Comparison of ENCODE assay signal across 8 cellular contexts in the genomic region with DNA sequence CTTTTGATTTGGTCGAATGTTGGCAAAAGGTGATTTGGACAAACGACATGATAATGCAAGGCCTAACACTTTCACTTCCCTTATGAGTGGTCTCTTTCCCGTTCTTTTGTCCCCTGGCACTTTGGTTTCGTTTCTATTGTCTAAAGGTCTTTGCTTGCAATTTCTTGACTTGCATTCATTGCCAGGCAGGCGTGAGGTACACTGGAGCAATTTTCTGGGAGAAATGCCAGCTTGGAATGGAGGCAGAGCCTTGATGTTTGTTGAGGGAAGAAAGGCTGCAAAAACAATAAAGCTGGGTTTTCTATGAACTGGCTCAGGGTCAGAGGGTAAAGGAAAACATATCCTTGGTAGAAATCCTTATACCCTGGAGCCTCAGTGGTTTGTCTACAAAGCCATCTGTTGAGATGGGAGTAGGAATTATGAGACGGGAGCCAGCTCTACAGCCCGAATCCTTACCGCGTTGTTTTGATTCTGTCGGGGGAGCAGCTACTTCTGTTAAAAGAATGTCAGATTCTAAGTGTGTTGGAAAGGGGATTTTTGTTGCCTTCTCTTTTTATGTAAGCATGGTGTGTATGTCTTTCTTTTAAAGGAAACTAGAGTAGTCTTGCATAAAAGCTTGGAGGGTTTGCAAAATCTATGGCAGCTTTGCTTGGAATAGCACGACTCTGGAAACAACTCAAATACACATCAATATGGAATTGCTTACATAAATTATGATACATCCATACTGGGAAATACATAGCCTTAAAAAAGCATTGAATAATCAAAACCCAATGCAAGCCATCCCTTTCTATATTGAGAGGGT.
DNase-seq lines count a peak whose midpoint lies in the region; ATAC-seq and TF ChIP-seq lines count a peak whose summit lies in the region.

No MANE protein-coding gene starts in this region.

- no peaks in the 10 kb centered on the region for H3K27me3 ChIP-seq in parathyroid adenoma (ENCODE audit: control insufficient read depth, insufficient read depth, low read length)

- no peaks in the 10 kb centered on the region for H3K36me3 Mint-ChIP-seq in T-helper 1 cell treated with Interleukin-12 subunit alpha and Interleukin-12 subunit beta and Interleukin-4 antibody, amounts not matched to agents 30 μg/mL and 1 μg/mL, for 36 hours (ENCODE audit: low read depth)

- peaks cover 10% of the 10 kb centered on the region for H3K4me1 Mint-ChIP-seq in T-helper 1 cell treated with Interleukin-12 subunit alpha and Interleukin-12 subunit beta and Interleukin-4 antibody, amounts not matched to agents 30 μg/mL and 1 μg/mL, for 36 hours (ENCODE audit: low read depth)

- H3K27ac Mint-ChIP-seq in T-helper 1 cell treated with Interleukin-12 subunit alpha and Interleukin-12 subunit beta and Interleukin-4 antibody, amounts not matched to agents 30 μg/mL and 1 μg/mL, for 36 hours: no peak overlapping the region

- H3K36me3 ChIP-seq in parathyroid adenoma (ENCODE audit: control insufficient read depth, insufficient read depth, low read length): no peaks in the 10 kb centered on the region

- no peak for ATAC-seq in HG03039 (IDR thresholded peaks at IDR 0.05; ENCODE audit: unreplicated experiment)
- no peak for ATAC-seq in GM18873 (IDR thresholded peaks at IDR 0.05; ENCODE audit: low FRiP score, unreplicated experiment)
- ATAC-seq in HG03108 (IDR thresholded peaks at IDR 0.05; ENCODE audit: unreplicated experiment): no peak

- H3K4me2 ChIP-seq in parathyroid adenoma (ENCODE audit: low read length): peak overlapping the region; percentile 48

- no peaks in the 10 kb centered on the region for H3K4me1 ChIP-seq in parathyroid adenoma

- H3K79me2 ChIP-seq in parathyroid adenoma: no peaks in the 10 kb centered on the region

- DNase-seq in T-helper 1 cell: no peak
- DNase-seq in NCI-H2227 treated with DMSO at 0.1 percent for 48 hours (lab: John Stamatoyannopoulos, UW): peak; percentile 10
- peak; percentile 93 for DNase-seq in dermis blood vessel endothelial cell

- H3K4me3 ChIP-seq in parathyroid adenoma (ENCODE audit: low read depth, low read length): peak overlapping the region; percentile 11

- H3K9ac ChIP-seq in parathyroid adenoma: no peak overlapping the region

- H2AFZ ChIP-seq in parathyroid adenoma: no peak overlapping the region

- no peaks in the 10 kb centered on the region for H3K9me3 ChIP-seq in parathyroid adenoma (ENCODE audit: control insufficient read depth, low read length)

- H3K27me3 Mint-ChIP-seq in T-helper 1 cell treated with Interleukin-12 subunit alpha and Interleukin-12 subunit beta and Interleukin-4 antibody, amounts not matched to agents 30 μg/mL and 1 μg/mL, for 36 hours (ENCODE audit: low read depth): peaks cover 47% of the 10 kb centered on the region

- TF ChIP-seq CTCF in parathyroid adenoma (IDR thresholded peaks at IDR 0.05): no peak

- no peaks in the 10 kb centered on the region for H3K9me3 Mint-ChIP-seq in T-helper 1 cell treated with Interleukin-12 subunit alpha and Interleukin-12 subunit beta and Interleukin-4 antibody, amounts not matched to agents 30 μg/mL and 1 μg/mL, for 36 hours

- no peak overlapping the region for H3K27ac ChIP-seq in parathyroid adenoma

- H3K4me3 Mint-ChIP-seq in T-helper 1 cell treated with Interleukin-12 subunit alpha and Interleukin-12 subunit beta and Interleukin-4 antibody, amounts not matched to agents 30 μg/mL and 1 μg/mL, for 36 hours: peak overlapping the region; percentile 45

Comparison
In these comparisons a context has a peak if more than half of its experiments do, and no peak if none do; other contexts are left out.
1. DNase-seq: peak in NCI-H2227 treated with DMSO at 0.1 percent for 48 hours (single experiment) and dermis blood vessel endothelial cell (single experiment); none in T-helper 1 cell (0 of 5).